In genomic region chr10:74419491-74420466, GRCh38 we compare ENCODE assay signal across 8 cellular contexts.
DNase-seq lines count a peak whose midpoint lies in the region; ATAC-seq and TF ChIP-seq lines count a peak whose summit lies in the region.

No MANE protein-coding gene starts in this region.

- H3K36me3 ChIP-seq in fibroblast of lung (ENCODE audit: control insufficient read depth, insufficient read depth, low read length) (no peaks in the 10 kb centered on the region), spleen (peaks cover 0 to 5% (median 0%) of the 10 kb centered on the region in 6 donors)

- ATAC-seq in HG03521 (IDR thresholded peaks at IDR 0.05; ENCODE audit: unreplicated experiment): no peak
- ATAC-seq in GM21515 (IDR thresholded peaks at IDR 0.05; ENCODE audit: unreplicated experiment): no peak

- H3K4me3 ChIP-seq in LNCaP clone FGC (ENCODE audit: low read depth, low read length) (no peak overlapping the region), fibroblast of lung (replicated peaks in 1 of 4; ENCODE audit: control extremely low read depth in 1 of 4, insufficient read depth in 1 of 4, low read depth in 3 of 4, low read length in 4 of 4) (no peak overlapping the region), spleen (no peak overlapping the region)

- H4K20me1 ChIP-seq in fibroblast of lung (ENCODE audit: control insufficient read depth, extremely low read depth, insufficient read depth, low read length): no peaks in the 10 kb centered on the region

- no peaks in the 10 kb centered on the region for H3K4me1 ChIP-seq in fibroblast of lung (ENCODE audit: control insufficient read depth, extremely low read depth, insufficient read depth, low read length)
- peaks cover 0 to 24% (median 12%) of the 10 kb centered on the region in 6 donors for H3K4me1 ChIP-seq in spleen

- no peaks in the 10 kb centered on the region for H3K79me2 ChIP-seq in fibroblast of lung (ENCODE audit: control insufficient read depth, insufficient read depth, low read length)

- no peak for TF ChIP-seq POLR2A in spleen (IDR thresholded peaks at IDR 0.05)

- H3K27me3 ChIP-seq in fibroblast of lung (ENCODE audit: control insufficient read depth, insufficient read depth, low read length) (no peaks in the 10 kb centered on the region), spleen (replicated peaks in 1 of 7) (no peaks in the 10 kb centered on the region)

- intact Hi-C loops in spleen (cut with DNase I; ENCODE audit: low total_unique reads): no loop called here

- 49 to 56% (median 54%) methylated on average over 3 of the region's 3 CpGs for WGBS in spleen, 5 donors

- H3K27ac ChIP-seq in fibroblast of lung (ENCODE audit: insufficient read depth, low read length) (no peak overlapping the region), spleen (no peak overlapping the region)

- peak; percentile 42 for TF ChIP-seq CTCF in LNCaP clone FGC (IDR thresholded peaks at IDR 0.05; ENCODE audit: control insufficient read depth, extremely low read depth, insufficient read depth)
- TF ChIP-seq CTCF in fibroblast of lung (conservative IDR thresholded peaks at IDR 0.05 in 1 of 2, IDR thresholded peaks at IDR 0.05 in 1 of 2; ENCODE audit: low read depth in 1 of 2, low read length in 2 of 2): peak; percentile 35 to 50
- TF ChIP-seq CTCF in spleen (IDR thresholded peaks at IDR 0.05 in 8 of 11, conservative IDR thresholded peaks at IDR 0.05 in 3 of 11): peak in 7 of 11 experiments; percentile 32 to 52 (median 33)

- H2AFZ ChIP-seq in fibroblast of lung (ENCODE audit: low read length): no peak overlapping the region

- no peak overlapping the region for H3K9ac ChIP-seq in fibroblast of lung (ENCODE audit: insufficient read depth, low read length)

- DNase-seq in EL (peak; percentile 35), LNCaP clone FGC (ENCODE audit: low read depth) (peak; percentile 50), T-helper 9 cell (peak; percentile 6), fibroblast of lung (ENCODE audit: low read depth in 2 of 2) (peak; percentile 16 to 41), spleen (no peak), hypothalamus (lab: John Stamatoyannopoulos, UW) (no peak)

- H3K4me2 ChIP-seq in fibroblast of lung (ENCODE audit: extremely low read depth, insufficient read depth, low read length): no peak overlapping the region

- H3K9me3 ChIP-seq in fibroblast of lung (ENCODE audit: control insufficient read depth, insufficient read depth, low read depth, low read length): no peaks in the 10 kb centered on the region
- H3K9me3 ChIP-seq in spleen: no peaks in the 10 kb centered on the region

Comparison
In these comparisons a context has a peak if more than half of its experiments do, and no peak if none do; other contexts are left out.
1. DNase-seq: peak in EL (single experiment), LNCaP clone FGC (single experiment), T-helper 9 cell (single experiment) and fibroblast of lung (2 of 2); none in spleen (single experiment) and hypothalamus (0 of 51).
2. Peak in every context shown above with its lines, with median percentiles within 50 percentile points of each other: CTCF ChIP-seq.